In genomic region chr2:2889141-2889540, GRCh38 we compare ENCODE assay signal across 6 cellular contexts.
"Had no signal": no experiment of that assay in that cellular context is flagged by ENCODE, and none has a peak within 500 bp of the region (broad histone marks: within the 10 kb centered on the region; RNA-seq: fewer than 3 reads in every experiment).

No MANE protein-coding gene starts in this region.

- H3K4me1 Mint-ChIP-seq: H9, IgD-negative memory B cell had no signal

- H3K9me3 Mint-ChIP-seq: H9 had no signal

- DNase-seq: GM23248, H9, HCEC 1CT, KBM-7 had no signal

- H3K36me3 Mint-ChIP-seq: IgD-negative memory B cell had no signal

- H3K27ac ChIP-seq: GM23248, HL-60 had no signal

- H3K4me3 Mint-ChIP-seq: H9, IgD-negative memory B cell had no signal

- H3K27ac Mint-ChIP-seq: H9, IgD-negative memory B cell had no signal
